ENCODE assay signal across 16 cellular contexts in genomic region chr7:138538518-138538917, GRCh38.
A peak's percentile ranks its signal among the peaks of the same experiment; 100 is the strongest.
DNase-seq lines count a peak whose midpoint lies in the region; ATAC-seq, FAIRE-seq and TF ChIP-seq lines count a peak whose summit lies in the region.
"Had no signal": no experiment of that assay in that cellular context is flagged by ENCODE, and none has a peak within 500 bp of the region (broad histone marks: within the 10 kb centered on the region; RNA-seq: fewer than 3 reads in every experiment).

No MANE protein-coding gene starts in this region.

- intact Hi-C loops in pancreas (cut with DNase I): no loop called here
- intact Hi-C loops in gastrocnemius medialis (cut with DNase I; ENCODE audit: low total_unique reads): no loop called here

- no peak for TF ChIP-seq POLR2A in gastrocnemius medialis (IDR thresholded peaks at IDR 0.05)

- no peak overlapping the region for H3K27ac ChIP-seq in pancreas
- no peak overlapping the region for H3K27ac ChIP-seq in gastrocnemius medialis
- H3K27ac ChIP-seq: SK-N-MC, tibial nerve, WERI-Rb-1 had no signal

- no peak overlapping the region for H3K4me3 ChIP-seq in skeletal muscle cell (ENCODE audit: low read depth, low read length)
- H3K4me3 ChIP-seq in pancreas: no peak overlapping the region
- H3K4me3 ChIP-seq in gastrocnemius medialis: no peak overlapping the region
- H3K4me3 ChIP-seq: SK-N-MC, tibial nerve had no signal

- ATAC-seq in GM18867 (IDR thresholded peaks at IDR 0.05; ENCODE audit: unreplicated experiment) (peak; percentile 65), HG03354 (IDR thresholded peaks at IDR 0.05; ENCODE audit: poor library complexity, severe bottlenecking, unreplicated experiment) (peak; percentile 44), HG03432 (IDR thresholded peaks at IDR 0.05; ENCODE audit: unreplicated experiment) (no peak), pancreas (no peak), gastrocnemius medialis (no peak)
- ATAC-seq: left cardiac atrium had no signal

- FAIRE-seq in pancreas (lab: Jason Lieb, UNC): no peak

- in situ Hi-C loops in gastrocnemius medialis (cut with MboI; ENCODE audit: low sequenced_read_pairs in 4 of 4): no loop called here

- H3K4me1 ChIP-seq in pancreas: no peaks in the 10 kb centered on the region
- no peaks in the 10 kb centered on the region for H3K4me1 ChIP-seq in gastrocnemius medialis

- H3K9me3 ChIP-seq in pancreas: no peaks in the 10 kb centered on the region
- no peaks in the 10 kb centered on the region for H3K9me3 ChIP-seq in gastrocnemius medialis

- 55 to 58% methylated on average over 2 of the region's 2 CpGs for WGBS in pancreas, 2 donors

- H3K27me3 ChIP-seq in pancreas: no peaks in the 10 kb centered on the region
- H3K27me3 ChIP-seq in gastrocnemius medialis: no peaks in the 10 kb centered on the region
- H3K27me3 ChIP-seq: tibial nerve had no signal

- H3K36me3 ChIP-seq in pancreas (peaks cover 0 to 25% (median 0%) of the 10 kb centered on the region in 3 donors), gastrocnemius medialis (peaks cover 0 to 21% of the 10 kb centered on the region in 2 donors)

- peak; percentile 66 for DNase-seq in fibroblast of gingiva (ENCODE audit: low read depth)
- peak; percentile 1 for DNase-seq in skeletal muscle cell (ENCODE audit: low read depth)
- DNase-seq in pancreas: no peak
- no peak for DNase-seq in gastrocnemius medialis
- DNase-seq in central memory CD4-positive, alpha-beta T cell: no peak
- DNase-seq: CD8-positive, alpha-beta memory T cell; cortex of kidney; glutamatergic neuron; KBM-7; left cardiac atrium; WERI-Rb-1 had no signal

- TF ChIP-seq CTCF in pancreas (IDR thresholded peaks at IDR 0.05) (no peak), gastrocnemius medialis (IDR thresholded peaks at IDR 0.05 in 4 of 5, conservative IDR thresholded peaks at IDR 0.05 in 1 of 5) (no peak)

Comparison
In these comparisons a context has a peak if more than half of its experiments do, and no peak if none do; other contexts are left out.
1. ATAC-seq: peak in GM18867 (single experiment) and HG03354 (single experiment); none in HG03432 (single experiment), pancreas (0 of 4) and gastrocnemius medialis (0 of 2).
2. DNase-seq: peak in fibroblast of gingiva (single experiment) and skeletal muscle cell (single experiment); none in pancreas (0 of 6), gastrocnemius medialis (0 of 2) and central memory CD4-positive, alpha-beta T cell (single experiment).